In genomic region chr10:9004736-9005135, GRCh38 we compare ENCODE assay signal across 17 cellular contexts.
A peak's percentile ranks its signal among the peaks of the same experiment; 100 is the strongest.
DNase-seq lines count a peak whose midpoint lies in the region; ATAC-seq and TF ChIP-seq lines count a peak whose summit lies in the region.
"Had no signal": no experiment of that assay in that cellular context is flagged by ENCODE, and none has a peak within 500 bp of the region (broad histone marks: within the 10 kb centered on the region; RNA-seq: fewer than 3 reads in every experiment).

No MANE protein-coding gene starts in this region.

- H3K9me3 Mint-ChIP-seq in stimulated activated naive CD8-positive, alpha-beta T cell treated with anti-CD3 and anti-CD28 coated beads, Interleukin-15, Interleukin-2, amounts not matched to agents 100 ng/mL and 50 ng/mL, for 24 hours: no peaks in the 10 kb centered on the region
- no peaks in the 10 kb centered on the region for H3K9me3 Mint-ChIP-seq in stimulated activated naive CD8-positive, alpha-beta T cell treated with anti-CD3 and anti-CD28 coated beads, Interleukin-15, amount 100 ng/mL, for 72 hours
- H3K9me3 Mint-ChIP-seq in T-cell: no peaks in the 10 kb centered on the region
- no peaks in the 10 kb centered on the region for H3K9me3 Mint-ChIP-seq in activated naive CD8-positive, alpha-beta T cell treated with anti-CD3 and anti-CD28 coated beads, Interleukin-2, amount 50 U/mL, for 24 hours

- H3K36me3 ChIP-seq in osteoblast (ENCODE audit: insufficient read depth, low read length): no peaks in the 10 kb centered on the region
- H3K36me3 ChIP-seq in WERI-Rb-1: no peaks in the 10 kb centered on the region
- H3K36me3 ChIP-seq: HAP-1, SJCRH30 had no signal

- no peaks in the 10 kb centered on the region for H3K4me1 ChIP-seq in osteoblast (ENCODE audit: insufficient read depth, low read length)
- H3K4me1 ChIP-seq: HAP-1, SJCRH30 had no signal

- H3K79me2 ChIP-seq in osteoblast (ENCODE audit: insufficient read depth, low read length): no peaks in the 10 kb centered on the region

- H3K27me3 ChIP-seq in osteoblast (ENCODE audit: insufficient read depth, low read length): no peaks in the 10 kb centered on the region
- H3K27me3 ChIP-seq in WERI-Rb-1 (ENCODE audit: insufficient read depth, low read depth, severe bottlenecking): no peaks in the 10 kb centered on the region
- H3K27me3 ChIP-seq: SJCRH30 had no signal

- H2AFZ ChIP-seq in osteoblast (ENCODE audit: low read length): no peak overlapping the region

- H3K4me3 ChIP-seq in osteoblast (ENCODE audit: insufficient read depth, low read length) (no peak overlapping the region), WERI-Rb-1 (ENCODE audit: low read depth, low read length) (no peak overlapping the region)
- H3K4me3 ChIP-seq: HAP-1, SJCRH30 had no signal

- H3K4me3 Mint-ChIP-seq in stimulated activated naive CD8-positive, alpha-beta T cell treated with anti-CD3 and anti-CD28 coated beads, Interleukin-15, Interleukin-2, amounts not matched to agents 100 ng/mL and 50 ng/mL, for 24 hours: peak overlapping the region; percentile 38
- H3K4me3 Mint-ChIP-seq in stimulated activated naive CD8-positive, alpha-beta T cell treated with anti-CD3 and anti-CD28 coated beads, Interleukin-15, amount 100 ng/mL, for 72 hours: no peak overlapping the region
- peak overlapping the region; percentile 33 to 41 (median 37) for H3K4me3 Mint-ChIP-seq in T-cell
- no peak overlapping the region for H3K4me3 Mint-ChIP-seq in activated naive CD8-positive, alpha-beta T cell treated with anti-CD3 and anti-CD28 coated beads, Interleukin-2, amount 50 U/mL, for 24 hours

- POLR2A ChIA-PET in T-cell (lab: Charles Lee): interaction anchor here in 1 of 2 donors (0.6 kb wide), 1 partner anchor 9 kb away, joined by 3 read pairs; no protein-coding TSS in a partner anchor

- H3K27ac ChIP-seq in osteoblast (ENCODE audit: low read depth, low read length): no peak overlapping the region
- H3K27ac ChIP-seq in WERI-Rb-1: no peak overlapping the region
- H3K27ac ChIP-seq: KMS-11, RWPE1, SJCRH30 had no signal

- ATAC-seq in stimulated activated naive CD8-positive, alpha-beta T cell treated with anti-CD3 and anti-CD28 coated beads, Interleukin-15, amount 100 ng/mL, for 72 hours: no peak
- ATAC-seq in T-cell (replicated peaks in 1 of 4) (peak; percentile 35 to 68 (median 50)), HG03095 (IDR thresholded peaks at IDR 0.05; ENCODE audit: unreplicated experiment) (no peak)
- no peak for ATAC-seq in activated naive CD8-positive, alpha-beta T cell treated with anti-CD3 and anti-CD28 coated beads, Interleukin-2, amount 50 U/mL, for 24 hours

- peaks cover 11% of the 10 kb centered on the region for H3K36me3 Mint-ChIP-seq in stimulated activated naive CD8-positive, alpha-beta T cell treated with anti-CD3 and anti-CD28 coated beads, Interleukin-15, Interleukin-2, amounts not matched to agents 100 ng/mL and 50 ng/mL, for 24 hours (ENCODE audit: low read depth)
- no peaks in the 10 kb centered on the region for H3K36me3 Mint-ChIP-seq in T-cell
- peaks cover 11% of the 10 kb centered on the region for H3K36me3 Mint-ChIP-seq in activated naive CD8-positive, alpha-beta T cell treated with anti-CD3 and anti-CD28 coated beads, Interleukin-2, amount 50 U/mL, for 24 hours (ENCODE audit: low read depth)

- peak overlapping the region; percentile 92 for H3K27ac Mint-ChIP-seq in stimulated activated naive CD8-positive, alpha-beta T cell treated with anti-CD3 and anti-CD28 coated beads, Interleukin-15, Interleukin-2, amounts not matched to agents 100 ng/mL and 50 ng/mL, for 24 hours
- peak overlapping the region in 1 of 2 donors; percentile 27 for H3K27ac Mint-ChIP-seq in stimulated activated naive CD8-positive, alpha-beta T cell treated with anti-CD3 and anti-CD28 coated beads, Interleukin-15, amount 100 ng/mL, for 72 hours
- H3K27ac Mint-ChIP-seq in T-cell: peak overlapping the region; percentile 74 to 85
- H3K27ac Mint-ChIP-seq in activated naive CD8-positive, alpha-beta T cell treated with anti-CD3 and anti-CD28 coated beads, Interleukin-2, amount 50 U/mL, for 24 hours: peak overlapping the region; percentile 86

- TF ChIP-seq CTCF in osteoblast (IDR thresholded peaks at IDR 0.05; ENCODE audit: extremely low read depth, low read depth, low read length) (no peak), WERI-Rb-1 (IDR thresholded peaks at IDR 0.05; ENCODE audit: low read depth, low read length) (no peak)

- no peaks in the 10 kb centered on the region for H4K20me1 ChIP-seq in osteoblast (ENCODE audit: insufficient read depth, low read length)

- H3K9me3 ChIP-seq in osteoblast (ENCODE audit: low read depth, low read length) (no peaks in the 10 kb centered on the region), WERI-Rb-1 (ENCODE audit: severe bottlenecking) (no peaks in the 10 kb centered on the region)
- H3K9me3 ChIP-seq: HAP-1, SJCRH30 had no signal

- CTCF ChIA-PET in T-cell (lab: Charles Lee): no interaction called here

- H3K4me2 ChIP-seq in osteoblast (ENCODE audit: insufficient read depth, low read length): no peak overlapping the region
- H3K4me2 ChIP-seq: KMS-11 had no signal

- H3K4me1 Mint-ChIP-seq in stimulated activated naive CD8-positive, alpha-beta T cell treated with anti-CD3 and anti-CD28 coated beads, Interleukin-15, Interleukin-2, amounts not matched to agents 100 ng/mL and 50 ng/mL, for 24 hours (ENCODE audit: low read depth): peaks cover 74% of the 10 kb centered on the region
- H3K4me1 Mint-ChIP-seq in stimulated activated naive CD8-positive, alpha-beta T cell treated with anti-CD3 and anti-CD28 coated beads, Interleukin-15, amount 100 ng/mL, for 72 hours: peaks cover 41% of the 10 kb centered on the region
- H3K4me1 Mint-ChIP-seq in T-cell: peaks cover 23 to 39% (median 37%) of the 10 kb centered on the region in 3 donors
- peaks cover 73% of the 10 kb centered on the region for H3K4me1 Mint-ChIP-seq in activated naive CD8-positive, alpha-beta T cell treated with anti-CD3 and anti-CD28 coated beads, Interleukin-2, amount 50 U/mL, for 24 hours

- DNase-seq in stimulated activated naive CD8-positive, alpha-beta T cell treated with anti-CD3 and anti-CD28 coated beads, Interleukin-15, amount 100 ng/mL, for 72 hours: no peak
- no peak for DNase-seq in T-cell
- DNase-seq in activated naive CD8-positive, alpha-beta T cell treated with anti-CD3 and anti-CD28 coated beads, Interleukin-2, amount 50 U/mL, for 24 hours: no peak
- no peak for DNase-seq in osteoblast (ENCODE audit: insufficient read length, low spot score, missing footprints)
- DNase-seq in WERI-Rb-1: no peak
- DNase-seq: DMS 273 treated with DMSO at 0.1 percent for 48 hours, GF-D8, NCI-H1092, NCI-H146, NCI-H2081, NCI-H748 treated with DMSO at 0.1 percent for 48 hours, SJCRH30 had no signal

- no peaks in the 10 kb centered on the region for H3K27me3 Mint-ChIP-seq in stimulated activated naive CD8-positive, alpha-beta T cell treated with anti-CD3 and anti-CD28 coated beads, Interleukin-15, Interleukin-2, amounts not matched to agents 100 ng/mL and 50 ng/mL, for 24 hours
- H3K27me3 Mint-ChIP-seq in stimulated activated naive CD8-positive, alpha-beta T cell treated with anti-CD3 and anti-CD28 coated beads, Interleukin-15, amount 100 ng/mL, for 72 hours: no peaks in the 10 kb centered on the region
- peaks cover 0 to 3% of the 10 kb centered on the region in 2 donors for H3K27me3 Mint-ChIP-seq in T-cell
- no peaks in the 10 kb centered on the region for H3K27me3 Mint-ChIP-seq in activated naive CD8-positive, alpha-beta T cell treated with anti-CD3 and anti-CD28 coated beads, Interleukin-2, amount 50 U/mL, for 24 hours

Comparison
In these comparisons a context has a peak if more than half of its experiments do, and no peak if none do; other contexts are left out.
1. H3K4me3 Mint-ChIP-seq: peak in stimulated activated naive CD8-positive, alpha-beta T cell treated with anti-CD3 and anti-CD28 coated beads, Interleukin-15, Interleukin-2, amounts not matched to agents 100 ng/mL and 50 ng/mL, for 24 hours (single experiment) and T-cell (3 of 3); none in stimulated activated naive CD8-positive, alpha-beta T cell treated with anti-CD3 and anti-CD28 coated beads, Interleukin-15, amount 100 ng/mL, for 72 hours (0 of 2) and activated naive CD8-positive, alpha-beta T cell treated with anti-CD3 and anti-CD28 coated beads, Interleukin-2, amount 50 U/mL, for 24 hours (single experiment).
2. ATAC-seq: peak in T-cell (4 of 4); none in stimulated activated naive CD8-positive, alpha-beta T cell treated with anti-CD3 and anti-CD28 coated beads, Interleukin-15, amount 100 ng/mL, for 72 hours (single experiment), activated naive CD8-positive, alpha-beta T cell treated with anti-CD3 and anti-CD28 coated beads, Interleukin-2, amount 50 U/mL, for 24 hours (single experiment) and HG03095 (single experiment).